ENCODE assay signal across 26 cellular contexts in genomic region chr14:59125156-59125555, GRCh38.
A peak's percentile ranks its signal among the peaks of the same experiment; 100 is the strongest.
DNase-seq lines count a peak whose midpoint lies in the region; ATAC-seq, FAIRE-seq and TF ChIP-seq lines count a peak whose summit lies in the region.
"Had no signal": no experiment of that assay in that cellular context is flagged by ENCODE, and none has a peak within 500 bp of the region (broad histone marks: within the 10 kb centered on the region; RNA-seq: fewer than 3 reads in every experiment).

No MANE protein-coding gene starts in this region.

- H3K27me3 Mint-ChIP-seq in stimulated activated memory B cell treated with anti-CD40 and anti-IgM and Interleukin-4, amounts not matched to agents 10 μg/mL and 1 μg/mL and 100 μg/mL, for 72 hours = no peaks in the 10 kb centered on the region

- H2AFZ ChIP-seq in MM.1S (ENCODE audit: low read length) = no peak overlapping the region
- peak overlapping the region; percentile 63; the same call in 1 of the 2 replicates for H2AFZ ChIP-seq in OCI-LY7 (ENCODE audit: low read length)

- no peak for ATAC-seq in stimulated activated memory B cell treated with anti-CD40 and anti-IgM and Interleukin-4, amounts not matched to agents 10 μg/mL and 1 μg/mL and 100 μg/mL, for 72 hours

- no peak for TF ChIP-seq CTCF in MM.1S (IDR thresholded peaks at IDR 0.05; ENCODE audit: low read length)
- no peak for TF ChIP-seq CTCF in OCI-LY7 (conservative IDR thresholded peaks at IDR 0.05; ENCODE audit: low read length)

- peaks cover 7% of the 10 kb centered on the region for H3K4me1 Mint-ChIP-seq in stimulated activated memory B cell treated with anti-CD40 and anti-IgM and Interleukin-4, amounts not matched to agents 10 μg/mL and 1 μg/mL and 100 μg/mL, for 72 hours
- H3K4me1 Mint-ChIP-seq: CD14-positive monocyte; CD8-positive, alpha-beta memory T cell had no signal

- H3K4me2 ChIP-seq in MM.1S (ENCODE audit: low read depth, low read length) = no peak overlapping the region
- H3K4me2 ChIP-seq in OCI-LY7 (ENCODE audit: low read length) = peak overlapping the region; percentile 2; the same call in 1 of the 2 replicates
- H3K4me2 ChIP-seq: BLaER1 had no signal

- FAIRE-seq in GM18507 (lab: Jason Lieb, UNC) (peak; percentile 12), urothelium cell line (lab: Jason Lieb, UNC) (peak; percentile 58)
- FAIRE-seq: A204.1, GM12892 had no signal

- intact Hi-C loops in OCI-LY7 (cut with micrococcal nuclease; ENCODE audit: unreplicated experiment) = loop anchor here (5.0 kb wide), 3 partner anchors 237 to 1202 kb away; partner anchors contain the start of gene CCDC175

- no peak overlapping the region for H3K4me3 Mint-ChIP-seq in stimulated activated memory B cell treated with anti-CD40 and anti-IgM and Interleukin-4, amounts not matched to agents 10 μg/mL and 1 μg/mL and 100 μg/mL, for 72 hours
- H3K4me3 Mint-ChIP-seq: CD14-positive monocyte; CD4-positive, alpha-beta memory T cell; CD4-positive, CD25-positive, alpha-beta regulatory T cell; CD8-positive, alpha-beta memory T cell had no signal

- H3K9me2 ChIP-seq in MM.1S (replicated peaks; ENCODE audit: insufficient read depth, low read length) = no peaks in the 10 kb centered on the region
- H3K9me2 ChIP-seq in OCI-LY7 (ENCODE audit: insufficient read depth, low read length) = no peaks in the 10 kb centered on the region

- CTCF ChIA-PET in OCI-LY7 (lab: Charles Lee; ENCODE audit: unreplicated experiment) = interaction anchor here (0.8 to 1.1 kb wide), 2 partner anchors 59 to 323 kb away, joined by 3 read pairs; no protein-coding TSS in a partner anchor

- H3F3A ChIP-seq in MM.1S (ENCODE audit: insufficient read depth, low read length) = no peaks in the 10 kb centered on the region

- no peak for DNase-seq in GM18507 (ENCODE audit: extremely low spot score, insufficient read length, low read depth)
- peak; percentile 21 for DNase-seq in MM.1S
- no peak for DNase-seq in OCI-LY7 (ENCODE audit: low spot score)
- no peak for DNase-seq in urothelium cell line (ENCODE audit: low spot score)
- DNase-seq in activated gamma-delta T cell (lab: John Stamatoyannopoulos, UW) = no peak
- no peak for DNase-seq in hepatic stellate cell (ENCODE audit: low spot score)
- no peak for DNase-seq in COLO829 (ENCODE audit: low spot score)
- DNase-seq: 8988T; ACHN; BE2C; C1 segment of cervical spinal cord; Caco-2; Calu3; CD4-positive, alpha-beta memory T cell; CD4-positive, CD25-positive, alpha-beta regulatory T cell; CD8-positive, alpha-beta memory T cell; DMS53; DMS79; DND-41; EL; GDM1 had no signal

- H3K9ac ChIP-seq in MM.1S (ENCODE audit: low read length) = no peak overlapping the region
- H3K9ac ChIP-seq: BLaER1 had no signal

- BruUV-seq in OCI-LY7 (replicated peaks; lab: Mats Ljungman, UMichigan) = no TSS peak

- no peak overlapping the region for H3K4me3 ChIP-seq in MM.1S (ENCODE audit: low read length)
- no peak overlapping the region for H3K4me3 ChIP-seq in OCI-LY7 (ENCODE audit: low read depth, low read length, poor library complexity, severe bottlenecking)
- H3K4me3 ChIP-seq: BLaER1 had no signal

- H3K79me2 ChIP-seq in MM.1S (ENCODE audit: low read length) = no peaks in the 10 kb centered on the region
- no peaks in the 10 kb centered on the region for H3K79me2 ChIP-seq in OCI-LY7 (ENCODE audit: insufficient read depth, low read depth, low read length)

- H3K27ac Mint-ChIP-seq in stimulated activated memory B cell treated with anti-CD40 and anti-IgM and Interleukin-4, amounts not matched to agents 10 μg/mL and 1 μg/mL and 100 μg/mL, for 72 hours = no peak overlapping the region
- H3K27ac Mint-ChIP-seq: CD14-positive monocyte; CD4-positive, alpha-beta memory T cell; CD4-positive, CD25-positive, alpha-beta regulatory T cell; CD8-positive, alpha-beta memory T cell had no signal

- H3K27me3 ChIP-seq in MM.1S (replicated peaks; ENCODE audit: insufficient read depth, low read length) = no peaks in the 10 kb centered on the region
- H3K27me3 ChIP-seq: BE2C, BLaER1 had no signal

- POLR2A ChIA-PET in OCI-LY7 (lab: Charles Lee) = interaction anchor here (0.6 to 1.4 kb wide), 3 partner anchors 9 to 320 kb away, joined by 3 to 7 read pairs (median 4); no protein-coding TSS in a partner anchor

- no peaks in the 10 kb centered on the region for H3K36me3 Mint-ChIP-seq in stimulated activated memory B cell treated with anti-CD40 and anti-IgM and Interleukin-4, amounts not matched to agents 10 μg/mL and 1 μg/mL and 100 μg/mL, for 72 hours
- H3K36me3 Mint-ChIP-seq: CD14-positive monocyte; CD4-positive, alpha-beta memory T cell; CD4-positive, CD25-positive, alpha-beta regulatory T cell; CD8-positive, alpha-beta memory T cell had no signal

- H3K4me1 ChIP-seq in MM.1S (ENCODE audit: low read length) (no peaks in the 10 kb centered on the region), OCI-LY7 (ENCODE audit: insufficient read depth, low read length, poor library complexity, severe bottlenecking) (peaks cover 18% of the 10 kb centered on the region)
- H3K4me1 ChIP-seq: BE2C, BLaER1, Caco-2 had no signal

- H3K27ac ChIP-seq in MM.1S (ENCODE audit: low read length) (no peak overlapping the region), OCI-LY7 (ENCODE audit: low read depth, low read length, poor library complexity, severe bottlenecking) (no peak overlapping the region)
- H3K27ac ChIP-seq: BLaER1 had no signal

- H3K9me3 ChIP-seq in MM.1S (replicated peaks; ENCODE audit: insufficient read depth, low read length) = no peaks in the 10 kb centered on the region
- H3K9me3 ChIP-seq in OCI-LY7 (ENCODE audit: low read length) = no peaks in the 10 kb centered on the region
- H3K9me3 ChIP-seq: BE2C, BLaER1, Caco-2 had no signal

- no peaks in the 10 kb centered on the region for H3K36me3 ChIP-seq in MM.1S (replicated peaks; ENCODE audit: insufficient read depth, low read length)
- H3K36me3 ChIP-seq in OCI-LY7 (ENCODE audit: insufficient read depth, low read length) = no peaks in the 10 kb centered on the region
- H3K36me3 ChIP-seq: BE2C, BLaER1 had no signal

- no peaks in the 10 kb centered on the region for H4K20me1 ChIP-seq in MM.1S (ENCODE audit: insufficient read depth, low read length)
- H4K20me1 ChIP-seq in OCI-LY7 (ENCODE audit: insufficient read depth, low read length) = no peaks in the 10 kb centered on the region
- H4K20me1 ChIP-seq: BLaER1 had no signal

- H3K9me3 Mint-ChIP-seq in stimulated activated memory B cell treated with anti-CD40 and anti-IgM and Interleukin-4, amounts not matched to agents 10 μg/mL and 1 μg/mL and 100 μg/mL, for 72 hours = no peaks in the 10 kb centered on the region
- H3K9me3 Mint-ChIP-seq: CD14-positive monocyte; CD4-positive, alpha-beta memory T cell; CD4-positive, CD25-positive, alpha-beta regulatory T cell; CD8-positive, alpha-beta memory T cell had no signal
